In the genomic region with DNA sequence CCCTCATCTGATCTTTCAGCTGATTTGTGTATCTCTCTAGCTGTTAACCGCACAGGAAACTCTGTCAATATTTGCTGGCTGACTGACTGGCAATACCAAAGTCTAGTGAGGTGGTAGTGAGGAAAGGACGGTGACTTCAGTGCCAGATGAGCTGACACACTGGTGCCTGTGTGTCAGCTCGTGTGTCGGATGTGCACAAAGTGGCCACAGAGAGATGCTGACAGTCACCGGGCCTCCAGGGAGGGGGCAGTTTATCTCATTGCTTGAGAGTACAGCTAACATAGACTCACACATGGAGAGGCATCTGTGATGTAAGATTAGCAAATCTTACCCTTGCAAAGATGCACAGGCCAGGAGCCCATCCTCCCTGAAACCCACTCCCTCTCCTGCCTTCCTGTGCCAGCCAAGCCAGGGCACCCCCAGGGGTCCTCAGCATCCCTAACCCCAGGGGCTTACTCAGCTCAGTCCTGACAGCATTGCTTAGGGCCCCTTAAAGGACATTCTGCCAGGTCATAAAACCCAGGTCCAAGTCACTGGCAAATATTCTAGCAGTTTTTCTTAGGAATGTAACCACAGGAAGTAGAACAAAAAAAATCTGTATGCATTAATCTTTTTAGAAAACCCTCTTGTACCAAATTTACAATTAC, we compare ENCODE assay signal across 1 cellular context.
A peak's percentile ranks its signal among the peaks of the same experiment; 100 is the strongest.
TF ChIP-seq lines count a peak whose summit lies in the region.

No MANE protein-coding gene starts in this region.

TF ChIP-seq in H1, 55 proteins besides CTCF, POLR2A, EP300 and RAD21:
- 0 out of 4 replicates have a peak, but pooled peaks of 1 of the 2 experiments have one; percentile 27 for TF ChIP-seq HDAC2 (IDR thresholded peaks at IDR 0.05; ENCODE audit: borderline replicate concordance in 1 of 2, low read depth in 2 of 2, low read length in 2 of 2)
- no peak for TF ChIP-seq GTF2F1 (IDR thresholded peaks at IDR 0.05; ENCODE audit: borderline replicate concordance, low read depth, low read length)
- TF ChIP-seq POLR2AphosphoS5 (IDR thresholded peaks at IDR 0.05; ENCODE audit: low read depth, low read length) = peak; percentile 82; the same call in 1 of the 2 replicates
- 0 out of 2 replicates have a peak, but pooled peaks have one; percentile 71 for TF ChIP-seq TCF12 (IDR thresholded peaks at IDR 0.05; ENCODE audit: low read depth, low read length)
TF ChIP-seq in H1: peak in this region for 3.
